ENCODE assay signal across 1 cellular context in genomic region chr2:25251461-25252273, GRCh38.
TF ChIP-seq lines count a peak whose summit lies in the region.

No MANE protein-coding gene starts in this region.

TF ChIP-seq in GM12878, 131 proteins besides CTCF, POLR2A, EP300 and RAD21 (continued from another document):
- TF ChIP-seq ZNF687 (IDR thresholded peaks at IDR 0.05) (0 out of 2 replicates have a peak, but pooled peaks have one; percentile 56), CHD2 (IDR thresholded peaks at IDR 0.05; ENCODE audit: borderline replicate concordance, low read depth, low read length) (peak; percentile 21; the same call in 1 of the 2 replicates)
TF ChIP-seq in GM12878: peak in this region for 14.
